In the genomic region with DNA sequence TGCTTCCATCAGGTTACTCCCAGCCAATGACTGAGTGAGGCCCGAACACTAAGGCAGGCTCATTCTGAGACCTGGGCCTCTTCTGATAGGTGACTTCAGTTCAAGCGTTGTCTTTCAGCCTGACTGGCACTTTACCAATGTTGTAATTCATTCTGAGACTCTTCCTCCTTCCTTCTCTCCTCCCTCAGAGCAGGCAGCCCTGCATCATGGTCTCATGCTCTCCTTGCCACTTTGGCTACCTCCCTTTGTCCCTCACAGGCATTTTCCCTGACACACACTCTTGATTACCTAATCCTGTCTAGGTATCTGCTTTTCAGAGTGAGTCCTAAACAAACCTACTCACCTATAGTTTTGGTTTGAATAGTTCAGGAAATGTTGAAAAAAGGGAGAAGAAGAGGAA, we compare ENCODE assay signal across 22 cellular contexts. TPM values are rescaled to one million over a fixed set of nuclear protein-coding genes. Genes with fewer than 3 reads are reported as not detected.
DNase-seq lines count a peak whose midpoint lies in the region; ATAC-seq and TF ChIP-seq lines count a peak whose summit lies in the region.
"Had no signal": no experiment of that assay in that cellular context is flagged by ENCODE, and none has a peak within 500 bp of the region (broad histone marks: within the 10 kb centered on the region; RNA-seq: fewer than 3 reads in every experiment).

No MANE protein-coding gene starts in this region.

- TF ChIP-seq POLR2A in right lobe of liver (IDR thresholded peaks at IDR 0.05) = no peak

- H3K4me1 ChIP-seq in mesendoderm (ENCODE audit: control insufficient read depth, low read depth, low read length) (no peaks in the 10 kb centered on the region), Caco-2 (peaks cover 7% of the 10 kb centered on the region), right lobe of liver (no peaks in the 10 kb centered on the region)
- H3K4me1 ChIP-seq: BE2C, BLaER1 had no signal

- H3K27ac Mint-ChIP-seq in Caco-2 (ENCODE audit: unreplicated experiment) = no peak overlapping the region
- H3K27ac Mint-ChIP-seq: CD14-positive monocyte; CD4-positive, alpha-beta memory T cell; CD4-positive, CD25-positive, alpha-beta regulatory T cell; CD8-positive, alpha-beta memory T cell had no signal

- H3K79me1 ChIP-seq in mesendoderm (ENCODE audit: low read length) = no peaks in the 10 kb centered on the region

- H3K56ac ChIP-seq in mesendoderm (ENCODE audit: low read length) = peak overlapping the region; percentile 2

- WGBS in mesendoderm (ENCODE audit: extremely low coverage, insufficient coverage, low lambda C conversion rate) = no CpG with 5 or more reads among the region's 2 CpGs
- WGBS in right lobe of liver (ENCODE audit: insufficient coverage, low coverage, low lambda C conversion rate, missing lambda C conversion rate) = 38% methylated on average over 2 of the region's 2 CpGs

- H3K18ac ChIP-seq in mesendoderm (ENCODE audit: low read length) = no peak overlapping the region

- H2BK5ac ChIP-seq in mesendoderm (ENCODE audit: low read length) = no peak overlapping the region

- CTCF ChIA-PET in Caco-2 (lab: Charles Lee) = no interaction called here

- POLR2A ChIA-PET in Caco-2 (lab: Charles Lee) = no interaction called here

- H3K4ac ChIP-seq in mesendoderm (ENCODE audit: low read depth, low read length) = no peak overlapping the region

- H4K8ac ChIP-seq in mesendoderm (ENCODE audit: low read depth, low read length) = no peak overlapping the region

- no peaks in the 10 kb centered on the region for H3K36me3 Mint-ChIP-seq in Caco-2 (ENCODE audit: insufficient read depth, unreplicated experiment)
- H3K36me3 Mint-ChIP-seq: CD14-positive monocyte; CD4-positive, alpha-beta memory T cell; CD4-positive, CD25-positive, alpha-beta regulatory T cell; CD8-positive, alpha-beta memory T cell had no signal

- DNase-seq in epithelial cell of esophagus (ENCODE audit: low read depth) = peak; percentile 53
- no peak for DNase-seq in mesendoderm
- DNase-seq in Caco-2 = no peak
- DNase-seq in right lobe of liver = no peak
- DNase-seq: 8988T; ACHN; BE2C; C1 segment of cervical spinal cord; Calu3; CD4-positive, alpha-beta memory T cell; CD4-positive, CD25-positive, alpha-beta regulatory T cell; CD8-positive, alpha-beta memory T cell; COR-L47; DMS79 treated with DMSO at 0.1 percent for 48 hours; GF-D8 had no signal

- no peaks in the 10 kb centered on the region for H3K4me1 Mint-ChIP-seq in Caco-2 (ENCODE audit: low read depth, unreplicated experiment)
- H3K4me1 Mint-ChIP-seq: CD14-positive monocyte; CD4-positive, alpha-beta memory T cell; CD8-positive, alpha-beta memory T cell had no signal

- TF ChIP-seq CTCF in epithelial cell of esophagus (IDR thresholded peaks at IDR 0.05; ENCODE audit: insufficient read depth, low read depth, low read length, missing control alignments) (no peak), Caco-2 (IDR thresholded peaks at IDR 0.05; ENCODE audit: insufficient read depth in 1 of 2, low read depth in 1 of 2, low read length in 1 of 2, severe bottlenecking in 1 of 2, unreplicated experiment in 1 of 2) (no peak), right lobe of liver (IDR thresholded peaks at IDR 0.05) (no peak)

- no peaks in the 10 kb centered on the region for H3K9me3 Mint-ChIP-seq in Caco-2 (ENCODE audit: unreplicated experiment)

- H4K5ac ChIP-seq in mesendoderm (ENCODE audit: low read length) = no peak overlapping the region

- no peak overlapping the region for H2BK120ac ChIP-seq in mesendoderm (ENCODE audit: low read depth, low read length)

- H3K23ac ChIP-seq in mesendoderm (ENCODE audit: low read length) = no peak overlapping the region

- H3K27me3 ChIP-seq in mesendoderm (ENCODE audit: insufficient read depth, low read length, poor library complexity) (no peaks in the 10 kb centered on the region), Caco-2 (replicated peaks; ENCODE audit: control insufficient read depth, insufficient read depth, low read length) (peaks cover 1% of the 10 kb centered on the region; the same call in 1 of the 2 replicates), right lobe of liver (peaks cover 0 to 2% of the 10 kb centered on the region in 2 donors)
- H3K27me3 ChIP-seq: BLaER1 had no signal

- H3K4me3 ChIP-seq in epithelial cell of esophagus (ENCODE audit: low read length) (no peak overlapping the region), mesendoderm (ENCODE audit: low read length) (no peak overlapping the region), Caco-2 (ENCODE audit: low read depth, low read length) (no peak overlapping the region), right lobe of liver (no peak overlapping the region)
- H3K4me3 ChIP-seq: BLaER1 had no signal

- H3K27ac ChIP-seq in mesendoderm (ENCODE audit: low read depth, low read length) (no peak overlapping the region), right lobe of liver (no peak overlapping the region)
- H3K27ac ChIP-seq: BLaER1 had no signal

- no peaks in the 10 kb centered on the region for H3K79me2 ChIP-seq in mesendoderm (ENCODE audit: control insufficient read depth, insufficient read depth, low read length)

- peaks cover 18% of the 10 kb centered on the region for H3K27me3 Mint-ChIP-seq in Caco-2 (ENCODE audit: insufficient read depth, unreplicated experiment)

- H2AK5ac ChIP-seq in mesendoderm (ENCODE audit: low read length) = no peak overlapping the region

- no peak overlapping the region for H3K4me3 Mint-ChIP-seq in Caco-2 (ENCODE audit: unreplicated experiment)
- H3K4me3 Mint-ChIP-seq: CD14-positive monocyte; CD4-positive, alpha-beta memory T cell; CD4-positive, CD25-positive, alpha-beta regulatory T cell; CD8-positive, alpha-beta memory T cell had no signal

- H2BK15ac ChIP-seq in mesendoderm (replicated peaks; ENCODE audit: low read depth) = no peak overlapping the region

- peak; percentile 50 for ATAC-seq in esophagus mucosa
- ATAC-seq in HG03108 (IDR thresholded peaks at IDR 0.05; ENCODE audit: unreplicated experiment) = no peak
- ATAC-seq in right lobe of liver = no peak
- no peak for ATAC-seq in GM21619 (IDR thresholded peaks at IDR 0.05; ENCODE audit: unreplicated experiment)

- no peaks in the 10 kb centered on the region for H3K36me3 ChIP-seq in mesendoderm (ENCODE audit: control insufficient read depth, insufficient read depth, low read length)
- no peaks in the 10 kb centered on the region for H3K36me3 ChIP-seq in Caco-2 (ENCODE audit: control insufficient read depth, insufficient read depth, low read length)
- no peaks in the 10 kb centered on the region for H3K36me3 ChIP-seq in right lobe of liver
- H3K36me3 ChIP-seq: BE2C, BLaER1 had no signal

- intact Hi-C loops in Caco-2 (cut with micrococcal nuclease; ENCODE audit: unreplicated experiment) = no loop called here
- intact Hi-C loops in right lobe of liver (cut with DNase I) = no loop called here

- no peak overlapping the region for H3K4me2 ChIP-seq in mesendoderm (ENCODE audit: low read length)
- H3K4me2 ChIP-seq: BLaER1 had no signal

- no peak overlapping the region for H3K9ac ChIP-seq in mesendoderm (ENCODE audit: low read length)
- H3K9ac ChIP-seq: BLaER1 had no signal

- BruUV-seq in Caco-2 (replicated peaks; lab: Mats Ljungman, UMichigan) = no TSS peak

- H3K9me3 ChIP-seq in Caco-2 (0 out of 2 replicates have a peak, but pooled peaks cover 3% of the 10 kb centered on the region), right lobe of liver (no peaks in the 10 kb centered on the region)
- H3K9me3 ChIP-seq: BE2C, BLaER1 had no signal

RNA-seq across cellular contexts. Expression of a gene that starts 12.6 kb away (rescaled TPM):
- total RNA-seq in esophagus mucosa (5.1 TPM), Caco-2 (2022) (not detected in 2 replicates), right lobe of liver (not detected)
- polyA plus RNA-seq in mesendoderm (2013, experiment 1 of 2) = not detected
- polyA plus RNA-seq in mesendoderm (2013, experiment 2 of 2) = not detected
- total RNA-seq: A673; Calu3; CD4-positive, alpha-beta memory T cell; CD4-positive, CD25-positive, alpha-beta regulatory T cell; CD8-positive, alpha-beta memory T cell had no signal
- polyA plus RNA-seq: AG04450; CD14-positive monocyte; CD4-positive, alpha-beta memory T cell; CD4-positive, CD25-positive, alpha-beta regulatory T cell; CD8-positive, alpha-beta memory T cell had no signal

RNA-seq across cellular contexts. Expression of a gene that starts 21.9 kb away (rescaled TPM):
- total RNA-seq in esophagus mucosa = 4.3 TPM
- polyA plus RNA-seq in mesendoderm (2013, experiment 1 of 2) = not detected
- not detected for polyA plus RNA-seq in mesendoderm (2013, experiment 2 of 2)
- not detected in 2 replicates for total RNA-seq in Caco-2 (2022)
- total RNA-seq in right lobe of liver = not detected
- total RNA-seq: A673; Calu3; CD4-positive, alpha-beta memory T cell; CD4-positive, CD25-positive, alpha-beta regulatory T cell; CD8-positive, alpha-beta memory T cell had no signal
- polyA plus RNA-seq: AG04450; CD14-positive monocyte; CD4-positive, alpha-beta memory T cell; CD4-positive, CD25-positive, alpha-beta regulatory T cell; CD8-positive, alpha-beta memory T cell had no signal

RNA-seq across cellular contexts. Expression of a gene that starts 36.0 kb away (rescaled TPM):
- total RNA-seq in esophagus mucosa (0.40 TPM), Caco-2 (2022) (0.09 TPM in 1 of 2 replicates, not detected in the other), right lobe of liver (under 1 TPM in 1 of 6 experiments, not detected in 5; 0.12 TPM)
- polyA plus RNA-seq in mesendoderm (2013, experiment 1 of 2) = 1.5 TPM
- polyA plus RNA-seq in mesendoderm (2013, experiment 2 of 2) = 1.6 TPM
- total RNA-seq: A673; CD4-positive, CD25-positive, alpha-beta regulatory T cell had no signal
- polyA plus RNA-seq: CD8-positive, alpha-beta memory T cell had no signal

RNA-seq across cellular contexts. Expression of a gene that starts 37.8 kb away (rescaled TPM):
- 1,694 TPM for total RNA-seq in esophagus mucosa
- polyA plus RNA-seq in mesendoderm (2013, experiment 1 of 2) = not detected
- polyA plus RNA-seq in mesendoderm (2013, experiment 2 of 2) = not detected
- 3.7 and 6.8 TPM in 2 replicates for total RNA-seq in Caco-2 (2022)
- total RNA-seq in right lobe of liver = not detected
- total RNA-seq: A673; CD4-positive, alpha-beta memory T cell; CD4-positive, CD25-positive, alpha-beta regulatory T cell had no signal
- polyA plus RNA-seq: AG04450; CD14-positive monocyte; CD4-positive, alpha-beta memory T cell; CD4-positive, CD25-positive, alpha-beta regulatory T cell; CD8-positive, alpha-beta memory T cell had no signal
